ENCODE assay signal across 1 cellular context in genomic region chr18:3466051-3466450, GRCh38.
A peak's percentile ranks its signal among the peaks of the same experiment; 100 is the strongest.
TF ChIP-seq lines count a peak whose summit lies in the region.

No MANE protein-coding gene starts in this region.

TF ChIP-seq in K562, 482 proteins besides CTCF, POLR2A, EP300 and RAD21 (continued from another document):
- TF ChIP-seq ZNF318 (IDR thresholded peaks at IDR 0.05; ENCODE audit: borderline replicate concordance in 1 of 2, low read depth in 1 of 2) (no peak), ELF4 (CRISPR knock-in tag; IDR thresholded peaks at IDR 0.05) (0 out of 2 replicates have a peak, but pooled peaks have one; percentile 43), MCM5 (IDR thresholded peaks at IDR 0.05; ENCODE audit: low read depth) (no peak), ATF3 (IDR thresholded peaks at IDR 0.05) (peak; percentile 25; the same call in 1 of the 2 replicates), ATF3 (CRISPR knock-in tag; conservative IDR thresholded peaks at IDR 0.05) (no peak), BACH1 (tag; IDR thresholded peaks at IDR 0.05) (no peak), L3MBTL2 (IDR thresholded peaks at IDR 0.05) (no peak), ZNF23 (CRISPR knock-in tag; IDR thresholded peaks at IDR 0.05) (0 out of 2 replicates have a peak, but pooled peaks have one; percentile 32), VEZF1 (CRISPR knock-in tag; IDR thresholded peaks at IDR 0.05) (0 out of 2 replicates have a peak, but pooled peaks have one; percentile 33), NR0B1 (IDR thresholded peaks at IDR 0.05; ENCODE audit: partially characterized antibody) (no peak), ARID1B (IDR thresholded peaks at IDR 0.05) (peak; percentile 32; the same call in 1 of the 2 replicates), ZNF217 (CRISPR knock-in tag; IDR thresholded peaks at IDR 0.05) (no peak), ZNF398 (CRISPR knock-in tag; IDR thresholded peaks at IDR 0.05) (no peak), PHF20 (IDR thresholded peaks at IDR 0.05; ENCODE audit: partially characterized antibody) (no peak), ZNF146 (CRISPR knock-in tag; IDR thresholded peaks at IDR 0.05; ENCODE audit: unreplicated experiment) (no peak), ZNF586 (CRISPR knock-in tag; conservative IDR thresholded peaks at IDR 0.05) (no peak), ZNF766 (CRISPR knock-in tag; conservative IDR thresholded peaks at IDR 0.05) (0 out of 2 replicates have a peak, but pooled peaks have one; percentile 41), FOXA3 (CRISPR knock-in tag; conservative IDR thresholded peaks at IDR 0.05 in 1 of 2, IDR thresholded peaks at IDR 0.05 in 1 of 2) (peak in 1 of 2 experiments; percentile 6; a peak in 1 of 4 replicates), FOSL1 (tag; conservative IDR thresholded peaks at IDR 0.05) (peak; percentile 65; the same call in 1 of the 2 replicates), BCLAF1 (IDR thresholded peaks at IDR 0.05; ENCODE audit: borderline replicate concordance in 1 of 2, control insufficient read depth in 1 of 2, low read depth in 2 of 2, low read length in 1 of 2) (no peak), ZNF384 (IDR thresholded peaks at IDR 0.05; ENCODE audit: low read depth, low read length) (0 out of 2 replicates have a peak, but pooled peaks have one; percentile 19), TRIM24 (IDR thresholded peaks at IDR 0.05) (0 out of 4 replicates have a peak, but pooled peaks of 1 of the 2 experiments have one; percentile 31)
TF ChIP-seq in K562: peak in this region for 14.
